15 cellular contexts compared by ENCODE assay signal in genomic region chr1:225842788-225843425, GRCh38. TPM values are rescaled to one million over a fixed set of nuclear protein-coding genes. Genes with fewer than 3 reads are reported as not detected.
DNase-seq lines count a peak whose midpoint lies in the region; ATAC-seq and TF ChIP-seq lines count a peak whose summit lies in the region.
"Had no signal": no experiment of that assay in that cellular context is flagged by ENCODE, and none has a peak within 500 bp of the region (broad histone marks: within the 10 kb centered on the region; RNA-seq: fewer than 3 reads in every experiment).

No MANE protein-coding gene starts in this region.

- intact Hi-C loops in naive thymus-derived CD4-positive, alpha-beta T cell (cut with micrococcal nuclease) = no loop called here

- peaks cover 0 to 23% (median 3%) of the 10 kb centered on the region in 3 donors for H3K36me3 Mint-ChIP-seq in CD8-positive, alpha-beta memory T cell
- 0 out of 2 replicates have a peak, but pooled peaks cover under 1% of the 10 kb centered on the region for H3K36me3 Mint-ChIP-seq in HFFc6 (ENCODE audit: low read depth)
- peaks cover 0 to 4% (median 3%) of the 10 kb centered on the region in 5 donors for H3K36me3 Mint-ChIP-seq in naive thymus-derived CD4-positive, alpha-beta T cell

- DNase-seq in CD8-positive, alpha-beta memory T cell = no peak
- DNase-seq in HFFc6 (no peak), caudate nucleus (lab: John Stamatoyannopoulos, UW) (no peak), midbrain (lab: John Stamatoyannopoulos, UW) (no peak), germinal center (ENCODE audit: low spot score) (no peak), NCI-H748 (lab: John Stamatoyannopoulos, UW; ENCODE audit: unreplicated experiment) (no peak)
- DNase-seq in naive thymus-derived CD4-positive, alpha-beta T cell = no peak
- DNase-seq: activated CD8-positive, alpha-beta memory T cell treated with anti-CD3 and anti-CD28 coated beads, Interleukin-2, amount 50 U/mL, for 4 hours; anterior cingulate cortex; esophagus squamous epithelium; left cardiac atrium; NCI-H187; NCI-H526 had no signal

- H3K27me3 Mint-ChIP-seq in CD8-positive, alpha-beta memory T cell = no peaks in the 10 kb centered on the region
- H3K27me3 Mint-ChIP-seq in HFFc6 (ENCODE audit: insufficient read depth) = peaks cover 2% of the 10 kb centered on the region
- H3K27me3 Mint-ChIP-seq in naive thymus-derived CD4-positive, alpha-beta T cell = no peaks in the 10 kb centered on the region

- peaks cover 12% of the 10 kb centered on the region for H3K36me3 ChIP-seq in CD8-positive, alpha-beta memory T cell (ENCODE audit: insufficient read depth, low read length)
- peaks cover 3 to 27% (median 9%) of the 10 kb centered on the region in 3 experiments for H3K36me3 ChIP-seq in naive thymus-derived CD4-positive, alpha-beta T cell (ENCODE audit: control insufficient read depth in 2 of 3, insufficient read depth in 3 of 3, low read length in 3 of 3)

- CTCF ChIA-PET in CD8-positive, alpha-beta memory T cell (lab: Charles Lee) = no interaction called here
- CTCF ChIA-PET in naive thymus-derived CD4-positive, alpha-beta T cell (lab: Charles Lee) = no interaction called here

- H3K4me1 ChIP-seq in CD8-positive, alpha-beta memory T cell (ENCODE audit: insufficient read depth, low read length) = peaks cover 18% of the 10 kb centered on the region
- H3K4me1 ChIP-seq in naive thymus-derived CD4-positive, alpha-beta T cell (ENCODE audit: control insufficient read depth in 2 of 2, insufficient read depth in 2 of 2, low read length in 2 of 2) = peaks cover 9 to 33% of the 10 kb centered on the region in 2 donors

- no peaks in the 10 kb centered on the region for H3K27me3 ChIP-seq in CD8-positive, alpha-beta memory T cell (ENCODE audit: insufficient read depth, low read length, poor library complexity, severe bottlenecking)
- H3K27me3 ChIP-seq in naive thymus-derived CD4-positive, alpha-beta T cell (ENCODE audit: control insufficient read depth in 2 of 2, insufficient read depth in 2 of 2, low read length in 2 of 2) = no peaks in the 10 kb centered on the region
- H3K27me3 ChIP-seq: BLaER1 treated with 17β-estradiol and CSF1 and Interleukin-3, amounts not matched to agents 10 nM and 100 nM; esophagus squamous epithelium had no signal

- no peak overlapping the region for H3K27ac ChIP-seq in CD8-positive, alpha-beta memory T cell (ENCODE audit: low read depth, low read length)
- H3K27ac ChIP-seq in caudate nucleus (ENCODE audit: low read depth, low read length) = peak overlapping the region; percentile 12
- H3K27ac ChIP-seq in naive thymus-derived CD4-positive, alpha-beta T cell (ENCODE audit: low read depth, low read length) = peak overlapping the region; percentile 30
- H3K27ac ChIP-seq: BLaER1 treated with 17β-estradiol and CSF1 and Interleukin-3, amounts not matched to agents 10 nM and 100 nM had no signal

- peak overlapping the region; percentile 55 to 95 (median 68) for H3K27ac Mint-ChIP-seq in CD8-positive, alpha-beta memory T cell
- H3K27ac Mint-ChIP-seq in HFFc6 = peak overlapping the region; percentile 12; the same call in 1 of the 2 replicates
- peak overlapping the region in 8 of 9 donors; percentile 44 to 92 (median 68) for H3K27ac Mint-ChIP-seq in naive thymus-derived CD4-positive, alpha-beta T cell

- ATAC-seq in naive thymus-derived CD4-positive, alpha-beta T cell = no peak
- ATAC-seq: left cardiac atrium, Panc1 had no signal

- no peaks in the 10 kb centered on the region for H3K9me3 ChIP-seq in CD8-positive, alpha-beta memory T cell (ENCODE audit: low read length)
- H3K9me3 ChIP-seq in naive thymus-derived CD4-positive, alpha-beta T cell (ENCODE audit: control insufficient read depth in 2 of 3, low read length in 3 of 3) = no peaks in the 10 kb centered on the region
- H3K9me3 ChIP-seq: BLaER1 treated with 17β-estradiol and CSF1 and Interleukin-3, amounts not matched to agents 10 nM and 100 nM; esophagus squamous epithelium had no signal

- peaks cover 34 to 64% (median 47%) of the 10 kb centered on the region in 3 donors for H3K4me1 Mint-ChIP-seq in CD8-positive, alpha-beta memory T cell
- no peaks in the 10 kb centered on the region for H3K4me1 Mint-ChIP-seq in HFFc6 (ENCODE audit: low read depth)
- peaks cover 3 to 44% (median 31%) of the 10 kb centered on the region in 7 donors for H3K4me1 Mint-ChIP-seq in naive thymus-derived CD4-positive, alpha-beta T cell

- H3K4me3 ChIP-seq in CD8-positive, alpha-beta memory T cell (ENCODE audit: low read length) = no peak overlapping the region
- no peak overlapping the region for H3K4me3 ChIP-seq in naive thymus-derived CD4-positive, alpha-beta T cell (ENCODE audit: low read length)
- H3K4me3 ChIP-seq: BLaER1 treated with 17β-estradiol and CSF1 and Interleukin-3, amounts not matched to agents 10 nM and 100 nM; esophagus squamous epithelium had no signal

- POLR2A ChIA-PET in CD8-positive, alpha-beta memory T cell (lab: Charles Lee) = interaction anchor here (0.7 kb wide), 1 partner anchor 10 kb away, joined by 3 read pairs; no protein-coding TSS in a partner anchor
- POLR2A ChIA-PET in naive thymus-derived CD4-positive, alpha-beta T cell (lab: Charles Lee) = interaction anchor here (0.9 to 8.4 kb wide), 6 partner anchors 10 to 95 kb away, joined by 3 to 60 read pairs (median 4); partner anchors contain the start of genes SRP9 and TMEM63A

- no peak overlapping the region for H3K4me3 Mint-ChIP-seq in CD8-positive, alpha-beta memory T cell
- H3K4me3 Mint-ChIP-seq in HFFc6 = no peak overlapping the region
- H3K4me3 Mint-ChIP-seq in naive thymus-derived CD4-positive, alpha-beta T cell = peak overlapping the region in 1 of 10 donors; percentile 4

- TF ChIP-seq CTCF in HFFc6 (IDR thresholded peaks at IDR 0.05) = no peak

- H3K9me3 Mint-ChIP-seq in CD8-positive, alpha-beta memory T cell = no peaks in the 10 kb centered on the region
- H3K9me3 Mint-ChIP-seq in HFFc6 = no peaks in the 10 kb centered on the region
- peaks cover 0 to 2% (median 0%) of the 10 kb centered on the region in 11 donors for H3K9me3 Mint-ChIP-seq in naive thymus-derived CD4-positive, alpha-beta T cell

RNA-seq across cellular contexts. Expression of gene EPHX1, which starts 33.0 kb away (rescaled TPM):
- 1 to 10 TPM; 2.2 to 3.0 TPM for total RNA-seq in CD8-positive, alpha-beta memory T cell
- 1.8 TPM for polyA plus RNA-seq in CD8-positive, alpha-beta memory T cell
- total RNA-seq in HFFc6 (2021; fragmentation: NEBNext Ultra II Directional; extraction: Animal tissue kit (Norgen Biotek cat#: 25700)) = 10 to 100 TPM; 30.3 to 38.7 (median 34.9) TPM
- 1 to 10 TPM; 1.5 to 3.2 (median 2.0) TPM for total RNA-seq in naive thymus-derived CD4-positive, alpha-beta T cell
- under 1 TPM; 0.66 to 0.83 TPM for polyA plus RNA-seq in naive thymus-derived CD4-positive, alpha-beta T cell

RNA-seq across cellular contexts. Expression of gene TMEM63A, which starts 39.3 kb away (rescaled TPM):
- 10 to 100 TPM; 51.4 to 55.5 TPM for total RNA-seq in CD8-positive, alpha-beta memory T cell
- polyA plus RNA-seq in CD8-positive, alpha-beta memory T cell = 50.6 TPM
- 10 to 100 TPM; 18.9 to 29.1 (median 22.0) TPM for total RNA-seq in HFFc6 (2021; fragmentation: NEBNext Ultra II Directional; extraction: Animal tissue kit (Norgen Biotek cat#: 25700))
- total RNA-seq in naive thymus-derived CD4-positive, alpha-beta T cell = 100 to 1,000 TPM; 189 to 611 (median 383) TPM
- 10 to 100 TPM; 55.0 to 85.3 TPM for polyA plus RNA-seq in naive thymus-derived CD4-positive, alpha-beta T cell

RNA-seq across cellular contexts. Expression of gene LEFTY1, which starts 46.0 kb away (rescaled TPM):
- not detected for total RNA-seq in CD8-positive, alpha-beta memory T cell
- 0.21 TPM for polyA plus RNA-seq in CD8-positive, alpha-beta memory T cell
- total RNA-seq in HFFc6 (2021; fragmentation: NEBNext Ultra II Directional; extraction: Animal tissue kit (Norgen Biotek cat#: 25700)) = not detected
- under 1 TPM in 2 of 5 experiments, not detected in 3; 0.84 to 0.85 TPM for total RNA-seq in naive thymus-derived CD4-positive, alpha-beta T cell
- not detected for polyA plus RNA-seq in naive thymus-derived CD4-positive, alpha-beta T cell
- total RNA-seq: esophagus squamous epithelium had no signal

Comparison
In these comparisons a context has a peak if more than half of its experiments do, and no peak if none do; other contexts are left out.
1. H3K27ac Mint-ChIP-seq: peak in every context shown above with its lines; median percentile 68 in CD8-positive, alpha-beta memory T cell; 68 in naive thymus-derived CD4-positive, alpha-beta T cell; 12 in HFFc6.
2. RNA of gene EPHX1, which starts 33.0 kb away (total RNA-seq): 30.3 to 38.7 TPM in HFFc6; 2.2 to 3.0 TPM in CD8-positive, alpha-beta memory T cell and 1.5 to 3.2 TPM in naive thymus-derived CD4-positive, alpha-beta T cell; every median in the first group is over 4 times any median in the second.